In genomic region chr6:42745083-42745637, GRCh38 we compare ENCODE assay signal across 8 cellular contexts. TPM values are rescaled to one million over a fixed set of nuclear protein-coding genes. Genes with fewer than 3 reads are reported as not detected.
A peak's percentile ranks its signal among the peaks of the same experiment; 100 is the strongest.
DNase-seq lines count a peak whose midpoint lies in the region; ATAC-seq and TF ChIP-seq lines count a peak whose summit lies in the region.

No MANE protein-coding gene starts in this region.

- 1 to 9% methylated on average over 12 to 15 of the region's 29 CpGs for WGBS in thyroid gland, 2 donors

- H3F3A ChIP-seq in GM23338 (replicated peaks; ENCODE audit: low read depth) = peaks cover 10% of the 10 kb centered on the region

- H3K36me3 Mint-ChIP-seq in GM23338 (ENCODE audit: low read depth) (peaks cover 9% of the 10 kb centered on the region), T-helper 17 cell (ENCODE audit: low read depth) (peaks cover 2% of the 10 kb centered on the region), mesothelial cell of epicardium (no peaks in the 10 kb centered on the region)

- peaks cover 11% of the 10 kb centered on the region; the same call in 1 of the 2 replicates for H4K20me1 ChIP-seq in GM23338 (replicated peaks; ENCODE audit: insufficient read depth)

- TF ChIP-seq POLR2A in thyroid gland (IDR thresholded peaks at IDR 0.05) = no peak

- H3K27me3 ChIP-seq in BE2C = no peaks in the 10 kb centered on the region
- H3K27me3 ChIP-seq in GM23338 (ENCODE audit: insufficient read depth) = no peaks in the 10 kb centered on the region
- no peaks in the 10 kb centered on the region for H3K27me3 ChIP-seq in thyroid gland

- H2AFZ ChIP-seq in GM23338 = no peak overlapping the region

- intact Hi-C loops in thyroid gland (cut with DNase I) = no loop called here

- peaks cover 4% of the 10 kb centered on the region; the same call in 1 of the 2 replicates for H3K36me3 ChIP-seq in BE2C
- H3K36me3 ChIP-seq in GM23338 (ENCODE audit: insufficient read depth) = no peaks in the 10 kb centered on the region
- H3K36me3 ChIP-seq in thyroid gland = no peaks in the 10 kb centered on the region

- peak overlapping the region; percentile 96 for H3K4me3 Mint-ChIP-seq in GM23338
- H3K4me3 Mint-ChIP-seq in T-helper 17 cell = peak overlapping the region; percentile 92
- peak overlapping the region; percentile 100 for H3K4me3 Mint-ChIP-seq in mesothelial cell of epicardium

- no peaks in the 10 kb centered on the region for H3K9me3 ChIP-seq in BE2C
- no peaks in the 10 kb centered on the region for H3K9me3 ChIP-seq in T-helper 17 cell (ENCODE audit: control insufficient read depth, low read length, poor library complexity, severe bottlenecking)
- no peaks in the 10 kb centered on the region for H3K9me3 ChIP-seq in thyroid gland

- H3K4me1 Mint-ChIP-seq in GM23338 = peaks cover 16% of the 10 kb centered on the region
- H3K4me1 Mint-ChIP-seq in T-helper 17 cell = peaks cover 19% of the 10 kb centered on the region
- peaks cover 36% of the 10 kb centered on the region for H3K4me1 Mint-ChIP-seq in mesothelial cell of epicardium

- H3K9me3 Mint-ChIP-seq in GM23338 (no peaks in the 10 kb centered on the region; the same call in 2 of the 3 replicates), mesothelial cell of epicardium (no peaks in the 10 kb centered on the region)

- H3K9me2 ChIP-seq in GM23338 (ENCODE audit: insufficient read depth) = no peaks in the 10 kb centered on the region

- H3K27ac ChIP-seq in GM23338 (ENCODE audit: low read depth) (peak overlapping the region; percentile 93), thyroid gland (peak overlapping the region; percentile 88 to 97 (median 89))

- ATAC-seq in GM23338 = peak; percentile 2
- no peak for ATAC-seq in T-helper 17 cell
- no peak for ATAC-seq in GM21723 (IDR thresholded peaks at IDR 0.05; ENCODE audit: unreplicated experiment)

- DNase-seq in BE2C = peak; percentile 23
- peak; percentile 45 for DNase-seq in GM23338 (ENCODE audit: low spot score)
- DNase-seq in T-helper 17 cell = peak in 2 of 3 donors; percentile 12 to 14
- DNase-seq in ecto neural progenitor cell (ENCODE audit: low spot score) = peak; percentile 64
- no peak for DNase-seq in mesothelial cell of epicardium (ENCODE audit: low spot score in 2 of 2, unreplicated experiment in 2 of 2)
- DNase-seq in thyroid gland = peak; percentile 33 to 34
- no peak for DNase-seq in H4 (ENCODE audit: low spot score)

- H3K27me3 Mint-ChIP-seq in GM23338 (ENCODE audit: insufficient read depth, low read depth, poor library complexity) = peaks cover 11% of the 10 kb centered on the region
- no peaks in the 10 kb centered on the region for H3K27me3 Mint-ChIP-seq in T-helper 17 cell
- no peaks in the 10 kb centered on the region for H3K27me3 Mint-ChIP-seq in mesothelial cell of epicardium (ENCODE audit: low read depth)

- TF ChIP-seq CTCF in BE2C (IDR thresholded peaks at IDR 0.05; ENCODE audit: low read depth, low read length) = no peak
- TF ChIP-seq CTCF in GM23338 (conservative IDR thresholded peaks at IDR 0.05; ENCODE audit: low read depth in 2 of 2) = no peak
- no peak for TF ChIP-seq CTCF in mesothelial cell of epicardium (IDR thresholded peaks at IDR 0.05; ENCODE audit: unreplicated experiment)
- TF ChIP-seq CTCF in thyroid gland (IDR thresholded peaks at IDR 0.05) = no peak

- H3K27ac Mint-ChIP-seq in GM23338 (no peak overlapping the region; the same call in 1 of the 2 replicates), T-helper 17 cell (peak overlapping the region; percentile 93), mesothelial cell of epicardium (peak overlapping the region; percentile 93)

- peaks cover 40% of the 10 kb centered on the region for H3K79me2 ChIP-seq in GM23338 (replicated peaks; ENCODE audit: insufficient read depth)

- peaks cover 9% of the 10 kb centered on the region for H3K4me1 ChIP-seq in BE2C
- no peaks in the 10 kb centered on the region for H3K4me1 ChIP-seq in GM23338 (ENCODE audit: insufficient read depth)
- H3K4me1 ChIP-seq in thyroid gland = peaks cover 15 to 27% of the 10 kb centered on the region in 2 donors

- peak overlapping the region; percentile 90 for H3K4me2 ChIP-seq in GM23338

- H3K4me3 ChIP-seq in BE2C (ENCODE audit: low read depth, low read length) (peak overlapping the region; percentile 99), GM23338 (peak overlapping the region; percentile 90), thyroid gland (replicated peaks in 1 of 3) (peak overlapping the region; percentile 78 to 99 (median 84))

TF ChIP-seq in GM23338, 12 proteins besides CTCF, POLR2A, EP300 and RAD21 (continues in another document):
- TF ChIP-seq NANOG (IDR thresholded peaks at IDR 0.05; ENCODE audit: borderline replicate concordance) = no peak
- TF ChIP-seq, protein P1, sequence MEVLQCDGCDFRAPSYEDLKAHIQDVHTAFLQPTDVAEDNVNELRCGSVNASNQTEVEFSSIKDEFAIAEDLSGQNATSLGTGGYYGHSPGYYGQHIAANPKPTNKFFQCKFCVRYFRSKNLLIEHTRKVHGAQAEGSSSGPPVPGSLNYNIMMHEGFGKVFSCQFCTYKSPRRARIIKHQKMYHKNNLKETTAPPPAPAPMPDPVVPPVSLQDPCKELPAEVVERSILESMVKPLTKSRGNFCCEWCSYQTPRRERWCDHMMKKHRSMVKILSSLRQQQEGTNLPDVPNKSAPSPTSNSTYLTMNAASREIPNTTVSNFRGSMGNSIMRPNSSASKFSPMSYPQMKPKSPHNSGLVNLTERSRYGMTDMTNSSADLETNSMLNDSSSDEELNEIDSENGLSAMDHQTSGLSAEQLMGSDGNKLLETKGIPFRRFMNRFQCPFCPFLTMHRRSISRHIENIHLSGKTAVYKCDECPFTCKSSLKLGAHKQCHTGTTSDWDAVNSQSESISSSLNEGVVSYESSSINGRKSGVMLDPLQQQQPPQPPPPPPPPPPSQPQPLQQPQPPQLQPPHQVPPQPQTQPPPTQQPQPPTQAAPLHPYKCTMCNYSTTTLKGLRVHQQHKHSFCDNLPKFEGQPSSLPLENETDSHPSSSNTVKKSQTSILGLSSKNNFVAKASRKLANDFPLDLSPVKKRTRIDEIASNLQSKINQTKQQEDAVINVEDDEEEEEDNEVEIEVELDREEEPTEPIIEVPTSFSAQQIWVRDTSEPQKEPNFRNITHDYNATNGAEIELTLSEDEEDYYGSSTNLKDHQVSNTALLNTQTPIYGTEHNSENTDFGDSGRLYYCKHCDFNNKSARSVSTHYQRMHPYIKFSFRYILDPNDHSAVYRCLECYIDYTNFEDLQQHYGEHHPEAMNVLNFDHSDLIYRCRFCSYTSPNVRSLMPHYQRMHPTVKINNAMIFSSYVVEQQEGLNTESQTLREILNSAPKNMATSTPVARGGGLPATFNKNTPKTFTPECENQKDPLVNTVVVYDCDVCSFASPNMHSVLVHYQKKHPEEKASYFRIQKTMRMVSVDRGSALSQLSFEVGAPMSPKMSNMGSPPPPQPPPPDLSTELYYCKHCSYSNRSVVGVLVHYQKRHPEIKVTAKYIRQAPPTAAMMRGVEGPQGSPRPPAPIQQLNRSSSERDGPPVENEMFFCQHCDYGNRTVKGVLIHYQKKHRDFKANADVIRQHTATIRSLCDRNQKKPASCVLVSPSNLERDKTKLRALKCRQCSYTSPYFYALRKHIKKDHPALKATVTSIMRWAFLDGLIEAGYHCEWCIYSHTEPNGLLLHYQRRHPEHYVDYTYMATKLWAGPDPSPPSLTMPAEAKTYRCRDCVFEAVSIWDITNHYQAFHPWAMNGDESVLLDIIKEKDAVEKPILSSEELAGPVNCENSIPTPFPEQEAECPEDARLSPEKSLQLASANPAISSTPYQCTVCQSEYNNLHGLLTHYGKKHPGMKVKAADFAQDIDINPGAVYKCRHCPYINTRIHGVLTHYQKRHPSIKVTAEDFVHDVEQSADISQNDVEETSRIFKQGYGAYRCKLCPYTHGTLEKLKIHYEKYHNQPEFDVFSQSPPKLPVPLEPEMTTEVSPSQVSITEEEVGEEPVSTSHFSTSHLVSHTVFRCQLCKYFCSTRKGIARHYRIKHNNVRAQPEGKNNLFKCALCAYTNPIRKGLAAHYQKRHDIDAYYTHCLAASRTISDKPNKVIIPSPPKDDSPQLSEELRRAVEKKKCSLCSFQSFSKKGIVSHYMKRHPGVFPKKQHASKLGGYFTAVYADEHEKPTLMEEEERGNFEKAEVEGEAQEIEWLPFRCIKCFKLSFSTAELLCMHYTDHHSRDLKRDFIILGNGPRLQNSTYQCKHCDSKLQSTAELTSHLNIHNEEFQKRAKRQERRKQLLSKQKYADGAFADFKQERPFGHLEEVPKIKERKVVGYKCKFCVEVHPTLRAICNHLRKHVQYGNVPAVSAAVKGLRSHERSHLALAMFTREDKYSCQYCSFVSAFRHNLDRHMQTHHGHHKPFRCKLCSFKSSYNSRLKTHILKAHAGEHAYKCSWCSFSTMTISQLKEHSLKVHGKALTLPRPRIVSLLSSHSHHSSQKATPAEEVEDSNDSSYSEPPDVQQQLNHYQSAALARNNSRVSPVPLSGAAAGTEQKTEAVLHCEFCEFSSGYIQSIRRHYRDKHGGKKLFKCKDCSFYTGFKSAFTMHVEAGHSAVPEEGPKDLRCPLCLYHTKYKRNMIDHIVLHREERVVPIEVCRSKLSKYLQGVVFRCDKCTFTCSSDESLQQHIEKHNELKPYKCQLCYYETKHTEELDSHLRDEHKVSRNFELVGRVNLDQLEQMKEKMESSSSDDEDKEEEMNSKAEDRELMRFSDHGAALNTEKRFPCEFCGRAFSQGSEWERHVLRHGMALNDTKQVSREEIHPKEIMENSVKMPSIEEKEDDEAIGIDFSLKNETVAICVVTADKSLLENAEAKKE (CRISPR knock-in tag; IDR thresholded peaks at IDR 0.05) = no peak

RNA-seq across cellular contexts. Expression of gene TBCC, which starts 0.7 kb away (rescaled TPM):
- polyA plus RNA-seq in BE2C (2012; ENCODE audit: insufficient read depth, insufficient read length, low read depth) = 134 TPM
- 45.0 and 59.5 TPM in 2 replicates for total RNA-seq in GM23338 (2014; rRNA removed; shearing (Covaris generic))
- 45.3 and 48.3 TPM in 2 replicates for polyA plus RNA-seq in GM23338 (2016; fragmentation: Nextera tagmentation; extraction: Ambion mirVana)
- 10 to 100 TPM; 71.5 to 73.2 TPM for total RNA-seq in T-helper 17 cell
- total RNA-seq in mesothelial cell of epicardium = 19.5 to 21.2 TPM (median 20.3 TPM) in 3 replicates
- total RNA-seq in thyroid gland = 10 to 100 TPM; 37.2 to 48.9 (median 48.4) TPM
- total RNA-seq in H4 (2014; rRNA removed; shearing (Covaris generic)) = 49.7 and 66.4 TPM in 2 replicates

RNA-seq across cellular contexts. Expression of gene PRPH2, which starts 22.8 kb away (rescaled TPM):
- not detected for polyA plus RNA-seq in BE2C (2012; ENCODE audit: insufficient read depth, insufficient read length, low read depth)
- 0.52 and 0.89 TPM in 2 replicates for total RNA-seq in GM23338 (2014; rRNA removed; shearing (Covaris generic))
- 0.21 and 0.50 TPM in 2 replicates for polyA plus RNA-seq in GM23338 (2016; fragmentation: Nextera tagmentation; extraction: Ambion mirVana)
- total RNA-seq in T-helper 17 cell (not detected), mesothelial cell of epicardium (0.11 to 0.16 TPM (median 0.11 TPM) in 3 replicates), thyroid gland (10 to 100 TPM in 1 of 4 donors, 1 to 10 TPM in 2, under 1 TPM in 1; 0.59 to 11.4 (median 3.6) TPM)
- total RNA-seq in H4 (2014; rRNA removed; shearing (Covaris generic)) = not detected in 2 replicates

RNA-seq across cellular contexts. Expression of gene BICRAL, which starts 36.7 kb away (rescaled TPM):
- polyA plus RNA-seq in BE2C (2012; ENCODE audit: insufficient read depth, insufficient read length, low read depth) = 5.7 TPM
- 11.0 and 11.7 TPM in 2 replicates for total RNA-seq in GM23338 (2014; rRNA removed; shearing (Covaris generic))
- 3.4 and 3.6 TPM in 2 replicates for polyA plus RNA-seq in GM23338 (2016; fragmentation: Nextera tagmentation; extraction: Ambion mirVana)
- total RNA-seq in T-helper 17 cell (10 to 100 TPM; 31.9 to 34.1 TPM), mesothelial cell of epicardium (12.5 to 13.2 TPM (median 12.7 TPM) in 3 replicates), thyroid gland (10 to 100 TPM; 19.9 to 24.5 (median 23.6) TPM)
- total RNA-seq in H4 (2014; rRNA removed; shearing (Covaris generic)) = 2.3 and 3.4 TPM in 2 replicates

Comparison
In these comparisons a context has a peak if more than half of its experiments do, and no peak if none do; other contexts are left out.
1. DNase-seq: peak in BE2C (single experiment), GM23338 (single experiment), T-helper 17 cell (2 of 3), ecto neural progenitor cell (single experiment) and thyroid gland (2 of 2); none in mesothelial cell of epicardium (0 of 2) and H4 (single experiment).
2. Peak in every context shown above with its lines, with median percentiles within 50 percentile points of each other: H3K4me3 ChIP-seq and H3K4me3 Mint-ChIP-seq.